Comparison of ENCODE assay signal across 20 cellular contexts in the genomic region with DNA sequence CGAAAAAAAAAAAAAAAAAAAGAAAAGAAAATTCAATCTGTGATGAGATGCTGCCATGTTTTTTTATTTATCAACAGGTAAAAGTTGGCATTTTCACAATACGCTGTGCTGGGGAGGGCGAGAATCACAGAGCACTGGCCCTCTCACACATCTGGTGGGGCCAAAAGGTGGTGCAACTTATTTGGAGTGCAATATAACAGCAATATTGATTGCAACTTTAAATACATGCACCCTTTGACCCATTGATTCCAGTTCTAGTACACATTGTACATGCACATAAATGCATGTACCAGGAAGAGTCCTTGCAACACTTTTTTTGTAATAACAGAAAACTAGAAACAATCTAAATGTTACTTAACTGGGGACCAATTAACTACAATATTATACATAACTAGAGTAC.
DNase-seq lines count a peak whose midpoint lies in the region; ATAC-seq, FAIRE-seq and TF ChIP-seq lines count a peak whose summit lies in the region.
"Had no signal": no experiment of that assay in that cellular context is flagged by ENCODE, and none has a peak within 500 bp of the region (broad histone marks: within the 10 kb centered on the region; RNA-seq: fewer than 3 reads in every experiment).

No MANE protein-coding gene starts in this region.

- H3K27ac ChIP-seq in liver (ENCODE audit: low read depth in 1 of 2, low read length in 2 of 2) (peak overlapping the region in 1 of 2 donors; percentile 39), HepG2 (ENCODE audit: extremely low read length, insufficient read depth, low read length) (no peak overlapping the region)
- H3K27ac ChIP-seq: 22Rv1; A549; BLaER1 treated with 17β-estradiol and CSF1 and Interleukin-3, amounts not matched to agents 10 nM and 100 nM; C4-2B had no signal

- 53% methylated on average over 3 of the region's 3 CpGs for WGBS in liver
- WGBS in HepG2 (ENCODE audit: low lambda C conversion rate), result 31% methylated on average over 3 of the region's 3 CpGs

- no peak overlapping the region for H3K9ac ChIP-seq in liver (ENCODE audit: low read depth in 1 of 2, low read length in 2 of 2)
- no peak overlapping the region for H3K9ac ChIP-seq in HepG2 (ENCODE audit: insufficient read depth, low read depth, low read length)
- H3K9ac ChIP-seq: BLaER1 treated with 17β-estradiol and CSF1 and Interleukin-3, amounts not matched to agents 10 nM and 100 nM had no signal

- H3K9me3 ChIP-seq in liver (ENCODE audit: control insufficient read depth in 4 of 4, low read length in 3 of 4) (no peaks in the 10 kb centered on the region), HepG2 (ENCODE audit: low read length) (no peaks in the 10 kb centered on the region)
- H3K9me3 ChIP-seq: A549; BLaER1 treated with 17β-estradiol and CSF1 and Interleukin-3, amounts not matched to agents 10 nM and 100 nM; Caco-2 had no signal

- intact Hi-C loops in HepG2 (cut with micrococcal nuclease; ENCODE audit: unreplicated experiment), result no loop called here

- no peak overlapping the region for H2AFZ ChIP-seq in HepG2 (ENCODE audit: low read length)

- H3K4me3 ChIP-seq in liver (ENCODE audit: low read depth in 1 of 3, low read length in 3 of 3) (no peak overlapping the region), HepG2 (replicated peaks in 1 of 3; ENCODE audit: insufficient read depth in 1 of 3, low read depth in 2 of 3, low read length in 3 of 3) (no peak overlapping the region)
- H3K4me3 ChIP-seq: A549; BLaER1 treated with 17β-estradiol and CSF1 and Interleukin-3, amounts not matched to agents 10 nM and 100 nM had no signal

- CTCF ChIA-PET in HepG2 (lab: Yijun Ruan, JAX; ENCODE audit: low intra/inter-chr PET ratio, low total read pairs), result no interaction called here

- no peak for ATAC-seq in HepG2
- ATAC-seq in HG02759 (IDR thresholded peaks at IDR 0.05; ENCODE audit: unreplicated experiment), result no peak
- ATAC-seq: A549; CD8-positive, alpha-beta T cell had no signal

- no peak for TF ChIP-seq CTCF in liver (IDR thresholded peaks at IDR 0.05; ENCODE audit: low read depth, low read length, missing input control)
- TF ChIP-seq CTCF in HepG2 (CRISPR knock-in tag; IDR thresholded peaks at IDR 0.05), result no peak

- no TSS peak for BruUV-seq in HepG2 (replicated peaks; lab: Mats Ljungman, UMichigan)

- POLR2A ChIA-PET in HepG2 (lab: Yijun Ruan, JAX), result no interaction called here

- in situ Hi-C loops in HepG2 (cut with HindIII; ENCODE audit: extremely low pct_ligation_motif_present, low pct_unique_long_range_greater_than_20kb), result no loop called here

- H3K27me3 ChIP-seq in liver (ENCODE audit: control insufficient read depth in 4 of 4, insufficient read depth in 4 of 4, low read length in 3 of 4) (no peaks in the 10 kb centered on the region), HepG2 (ENCODE audit: control insufficient read depth in 1 of 2, insufficient read depth in 2 of 2, low read length in 2 of 2) (peaks cover 3 to 36% of the 10 kb centered on the region in 2 experiments; a peak in 4 of 5 replicates)
- H3K27me3 ChIP-seq: BLaER1 treated with 17β-estradiol and CSF1 and Interleukin-3, amounts not matched to agents 10 nM and 100 nM had no signal

- H3K79me2 ChIP-seq in HepG2 (ENCODE audit: insufficient read depth, low read length), result no peaks in the 10 kb centered on the region

- FAIRE-seq in HepG2 (lab: Jason Lieb, UNC), result no peak
- FAIRE-seq: A549, D721Med, G401.6, GM12891, GM19239 had no signal

- no peak for TF ChIP-seq POLR2A in HepG2 (IDR thresholded peaks at IDR 0.05; ENCODE audit: insufficient read depth in 1 of 2, low read depth in 2 of 2, low read length in 2 of 2)

- peaks cover 5 to 14% (median 9%) of the 10 kb centered on the region in 4 donors for H3K4me1 ChIP-seq in liver (ENCODE audit: control insufficient read depth in 4 of 4, insufficient read depth in 4 of 4, low read length in 3 of 4)
- peaks cover 10% of the 10 kb centered on the region; the same call in 1 of the 2 replicates for H3K4me1 ChIP-seq in HepG2 (ENCODE audit: insufficient read depth, low read length)
- H3K4me1 ChIP-seq: A549 had no signal

- H3K4me2 ChIP-seq in HepG2 (ENCODE audit: low read depth, low read length), result no peak overlapping the region
- H3K4me2 ChIP-seq: A549; BLaER1 treated with 17β-estradiol and CSF1 and Interleukin-3, amounts not matched to agents 10 nM and 100 nM had no signal

- TF ChIP-seq RAD21 in liver (IDR thresholded peaks at IDR 0.05) (peak; percentile 36 to 38), HepG2 (CRISPR knock-in tag; IDR thresholded peaks at IDR 0.05) (no peak)

- no peaks in the 10 kb centered on the region for H4K20me1 ChIP-seq in HepG2 (ENCODE audit: insufficient read depth, low read length)
- H4K20me1 ChIP-seq: BLaER1 treated with 17β-estradiol and CSF1 and Interleukin-3, amounts not matched to agents 10 nM and 100 nM had no signal

- TF ChIP-seq EP300 in HepG2 (IDR thresholded peaks at IDR 0.05; ENCODE audit: low read depth in 2 of 2, low read length in 2 of 2), result no peak
- no peak for TF ChIP-seq EP300 in HepG2 (CRISPR knock-in tag; IDR thresholded peaks at IDR 0.05; ENCODE audit: borderline replicate concordance)

- DNase-seq in HepG2 (ENCODE audit: low spot score) (no peak), mesenteric fat pad (ENCODE audit: low spot score) (peak; percentile 24), NCI-H748 treated with DMSO at 0.1 percent for 48 hours (lab: John Stamatoyannopoulos, UW) (no peak)
- DNase-seq: AML-193; Caco-2; Calu3; CD4-positive, alpha-beta T cell; CD8-positive, alpha-beta T cell; DMS79 treated with DMSO at 0.1 percent for 48 hours; GF-D8 had no signal

- H3K36me3 ChIP-seq in liver (ENCODE audit: control insufficient read depth in 4 of 4, insufficient read depth in 3 of 4, low read depth in 1 of 4, low read length in 3 of 4), result no peaks in the 10 kb centered on the region
- H3K36me3 ChIP-seq in HepG2 (replicated peaks in 1 of 2; ENCODE audit: control insufficient read depth in 1 of 2, insufficient read depth in 2 of 2, low read length in 2 of 2), result no peaks in the 10 kb centered on the region
- H3K36me3 ChIP-seq: BLaER1 treated with 17β-estradiol and CSF1 and Interleukin-3, amounts not matched to agents 10 nM and 100 nM had no signal

TF ChIP-seq in liver, 16 proteins besides CTCF, POLR2A, EP300 and RAD21 (continues in another document):
- TF ChIP-seq JUND (IDR thresholded peaks at IDR 0.05), result peak; percentile 47 to 54
- peak; percentile 69 to 82 for TF ChIP-seq HNF4A (conservative IDR thresholded peaks at IDR 0.05)
- TF ChIP-seq, protein P1, sequence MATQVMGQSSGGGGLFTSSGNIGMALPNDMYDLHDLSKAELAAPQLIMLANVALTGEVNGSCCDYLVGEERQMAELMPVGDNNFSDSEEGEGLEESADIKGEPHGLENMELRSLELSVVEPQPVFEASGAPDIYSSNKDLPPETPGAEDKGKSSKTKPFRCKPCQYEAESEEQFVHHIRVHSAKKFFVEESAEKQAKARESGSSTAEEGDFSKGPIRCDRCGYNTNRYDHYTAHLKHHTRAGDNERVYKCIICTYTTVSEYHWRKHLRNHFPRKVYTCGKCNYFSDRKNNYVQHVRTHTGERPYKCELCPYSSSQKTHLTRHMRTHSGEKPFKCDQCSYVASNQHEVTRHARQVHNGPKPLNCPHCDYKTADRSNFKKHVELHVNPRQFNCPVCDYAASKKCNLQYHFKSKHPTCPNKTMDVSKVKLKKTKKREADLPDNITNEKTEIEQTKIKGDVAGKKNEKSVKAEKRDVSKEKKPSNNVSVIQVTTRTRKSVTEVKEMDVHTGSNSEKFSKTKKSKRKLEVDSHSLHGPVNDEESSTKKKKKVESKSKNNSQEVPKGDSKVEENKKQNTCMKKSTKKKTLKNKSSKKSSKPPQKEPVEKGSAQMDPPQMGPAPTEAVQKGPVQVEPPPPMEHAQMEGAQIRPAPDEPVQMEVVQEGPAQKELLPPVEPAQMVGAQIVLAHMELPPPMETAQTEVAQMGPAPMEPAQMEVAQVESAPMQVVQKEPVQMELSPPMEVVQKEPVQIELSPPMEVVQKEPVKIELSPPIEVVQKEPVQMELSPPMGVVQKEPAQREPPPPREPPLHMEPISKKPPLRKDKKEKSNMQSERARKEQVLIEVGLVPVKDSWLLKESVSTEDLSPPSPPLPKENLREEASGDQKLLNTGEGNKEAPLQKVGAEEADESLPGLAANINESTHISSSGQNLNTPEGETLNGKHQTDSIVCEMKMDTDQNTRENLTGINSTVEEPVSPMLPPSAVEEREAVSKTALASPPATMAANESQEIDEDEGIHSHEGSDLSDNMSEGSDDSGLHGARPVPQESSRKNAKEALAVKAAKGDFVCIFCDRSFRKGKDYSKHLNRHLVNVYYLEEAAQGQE (IDR thresholded peaks at IDR 0.05), result peak; percentile 85

TF ChIP-seq in HepG2, 621 proteins besides CTCF, POLR2A, EP300 and RAD21:
- TF ChIP-seq, protein P2, sequence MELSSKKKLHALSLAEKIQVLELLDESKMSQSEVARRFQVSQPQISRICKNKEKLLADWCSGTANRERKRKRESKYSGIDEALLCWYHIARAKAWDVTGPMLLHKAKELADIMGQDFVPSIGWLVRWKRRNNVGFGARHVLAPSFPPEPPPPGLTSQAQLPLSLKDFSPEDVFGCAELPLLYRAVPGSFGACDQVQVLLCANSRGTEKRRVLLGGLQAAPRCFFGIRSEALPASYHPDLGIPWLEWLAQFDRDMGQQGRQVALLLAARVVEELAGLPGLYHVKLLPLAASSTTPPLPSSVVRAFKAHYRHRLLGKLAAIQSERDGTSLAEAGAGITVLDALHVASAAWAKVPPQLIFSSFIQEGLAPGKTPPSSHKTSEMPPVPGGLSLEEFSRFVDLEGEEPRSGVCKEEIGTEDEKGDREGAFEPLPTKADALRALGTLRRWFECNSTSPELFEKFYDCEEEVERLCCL (CRISPR knock-in tag; IDR thresholded peaks at IDR 0.05; ENCODE audit: borderline replicate concordance), result no peak
- TF ChIP-seq KAT7 (CRISPR knock-in tag; IDR thresholded peaks at IDR 0.05; ENCODE audit: borderline replicate concordance) (no peak), ZNF33A (CRISPR knock-in tag; IDR thresholded peaks at IDR 0.05; ENCODE audit: borderline replicate concordance) (no peak), MIER2 (CRISPR knock-in tag; IDR thresholded peaks at IDR 0.05) (no peak), NKX3-1 (CRISPR knock-in tag; IDR thresholded peaks at IDR 0.05) (no peak), NCOA5 (CRISPR knock-in tag; IDR thresholded peaks at IDR 0.05) (no peak), PITX1 (CRISPR knock-in tag; IDR thresholded peaks at IDR 0.05) (no peak)
TF ChIP-seq in HepG2: peak in this region for 0.
